9 cellular contexts compared by ENCODE assay signal in genomic region chr3:10974131-10974530, GRCh38. TPM values are rescaled to one million over a fixed set of nuclear protein-coding genes. Genes with fewer than 3 reads are reported as not detected.
"Had no signal": no experiment of that assay in that cellular context is flagged by ENCODE, and none has a peak within 500 bp of the region (broad histone marks: within the 10 kb centered on the region; RNA-seq: fewer than 3 reads in every experiment).

No MANE protein-coding gene starts in this region.

- FAIRE-seq: G401.6, GM12878, GM12891, GM12892, GM18507, GM19239 had no signal

- DNase-seq: GDM1, GF-D8 had no signal

- ATAC-seq: GM12878 had no signal

- H3K4me3 ChIP-seq: GM12878 had no signal

RNA-seq across cellular contexts. Expression of gene SLC6A1, which starts 18.4 kb away (rescaled TPM):
- total RNA-seq: G401, GM12878 had no signal
- polyA plus RNA-seq: GM12878 had no signal
